In the genomic region with DNA sequence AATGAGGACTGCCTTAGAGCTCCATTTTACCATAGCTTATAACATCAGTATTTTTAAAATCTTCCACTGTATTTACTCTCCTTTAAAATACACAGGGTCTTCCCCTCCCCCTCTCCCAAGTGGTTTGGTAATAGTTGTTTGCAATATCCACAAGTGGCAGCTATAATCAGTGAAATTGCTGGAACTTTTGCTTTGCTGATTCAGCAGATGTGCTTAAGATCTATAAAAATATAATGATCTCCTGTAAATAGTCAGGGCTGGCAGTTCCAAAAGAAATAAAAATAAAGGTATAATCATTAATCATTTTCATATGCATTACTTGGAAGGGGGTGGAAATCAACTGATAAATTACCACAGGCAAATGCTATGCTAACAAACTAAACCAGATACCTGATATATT, we compare ENCODE assay signal across 19 cellular contexts.
A peak's percentile ranks its signal among the peaks of the same experiment; 100 is the strongest.
DNase-seq lines count a peak whose midpoint lies in the region; ATAC-seq, FAIRE-seq and TF ChIP-seq lines count a peak whose summit lies in the region.
"Had no signal": no experiment of that assay in that cellular context is flagged by ENCODE, and none has a peak within 500 bp of the region (broad histone marks: within the 10 kb centered on the region; RNA-seq: fewer than 3 reads in every experiment).

No MANE protein-coding gene starts in this region.

- POLR2A ChIA-PET in HepG2 (lab: Yijun Ruan, JAX) (no interaction called here), K562 (lab: Yijun Ruan, JAX) (no interaction called here)

- TF ChIP-seq CTCF in HepG2 (CRISPR knock-in tag; IDR thresholded peaks at IDR 0.05) (no peak), right lobe of liver (IDR thresholded peaks at IDR 0.05) (no peak), K562 (IDR thresholded peaks at IDR 0.05 in 2 of 3, conservative IDR thresholded peaks at IDR 0.05 in 1 of 3; ENCODE audit: insufficient read depth in 2 of 3, low read depth in 1 of 3, low read length in 3 of 3) (no peak)

- no peak for TF ChIP-seq EP300 in HepG2 (IDR thresholded peaks at IDR 0.05; ENCODE audit: low read depth in 2 of 2, low read length in 2 of 2)
- TF ChIP-seq EP300 in HepG2 (CRISPR knock-in tag; IDR thresholded peaks at IDR 0.05; ENCODE audit: borderline replicate concordance): no peak
- TF ChIP-seq EP300 in K562 (IDR thresholded peaks at IDR 0.05; ENCODE audit: low read length): no peak

- no peaks in the 10 kb centered on the region for H3K9me1 ChIP-seq in K562 (ENCODE audit: control insufficient read depth, insufficient read depth, low read length)

- DNase-seq in HepG2 (ENCODE audit: low spot score): no peak
- DNase-seq in right lobe of liver: no peak
- peak; percentile 15 for DNase-seq in NCI-H2081 treated with DMSO at 0.1 percent for 48 hours (lab: John Stamatoyannopoulos, UW)
- DNase-seq in K562 (ENCODE audit: extremely low read depth in 1 of 4, low spot score in 3 of 4): no peak
- no peak for DNase-seq in activated CD8-positive, alpha-beta memory T cell treated with anti-CD3 and anti-CD28 coated beads, Interleukin-2, amount 50 U/mL, for 48 hours
- DNase-seq: AML-193; BE2C; CD4-positive, alpha-beta T cell; CD8-positive, alpha-beta memory T cell; DMS79 treated with DMSO at 0.1 percent for 48 hours; GF-D8; GOT3; HFFc6 had no signal

- no peak for FAIRE-seq in HepG2 (lab: Jason Lieb, UNC)
- no peak for FAIRE-seq in K562 (lab: Jason Lieb, UNC)
- FAIRE-seq: GM12891, GM18507, H54 had no signal

- no peaks in the 10 kb centered on the region for H4K20me1 ChIP-seq in HepG2 (ENCODE audit: insufficient read depth, low read length)
- H4K20me1 ChIP-seq in K562 (replicated peaks; ENCODE audit: control insufficient read depth, insufficient read depth, low read length): no peaks in the 10 kb centered on the region
- H4K20me1 ChIP-seq: BLaER1 treated with 17β-estradiol and CSF1 and Interleukin-3, amounts not matched to agents 10 nM and 100 nM had no signal

- H3K36me3 ChIP-seq in HepG2 (replicated peaks in 1 of 2; ENCODE audit: control insufficient read depth in 1 of 2, insufficient read depth in 2 of 2, low read length in 2 of 2) (no peaks in the 10 kb centered on the region), right lobe of liver (no peaks in the 10 kb centered on the region), K562 (ENCODE audit: control insufficient read depth, insufficient read depth, low read length) (no peaks in the 10 kb centered on the region)
- H3K36me3 ChIP-seq: BE2C; BLaER1 treated with 17β-estradiol and CSF1 and Interleukin-3, amounts not matched to agents 10 nM and 100 nM; HAP-1 had no signal

- in situ Hi-C loops in HepG2 (cut with HindIII; ENCODE audit: extremely low pct_ligation_motif_present, low pct_unique_long_range_greater_than_20kb): no loop called here
- in situ Hi-C loops in K562 (cut with MboI): no loop called here

- no TSS peak for BruUV-seq in HepG2 (replicated peaks; lab: Mats Ljungman, UMichigan)
- BruUV-seq in K562 (replicated peaks; lab: Mats Ljungman, UMichigan): no TSS peak

- H3K27me3 ChIP-seq in HepG2 (ENCODE audit: control insufficient read depth in 1 of 2, insufficient read depth in 2 of 2, low read length in 2 of 2) (no peaks in the 10 kb centered on the region), right lobe of liver (no peaks in the 10 kb centered on the region), K562 (ENCODE audit: control insufficient read depth in 2 of 2, insufficient read depth in 2 of 2, low read length in 2 of 2) (no peaks in the 10 kb centered on the region)
- H3K27me3 ChIP-seq: BE2C; BLaER1 treated with 17β-estradiol and CSF1 and Interleukin-3, amounts not matched to agents 10 nM and 100 nM had no signal

- H3K9me3 ChIP-seq in HepG2 (ENCODE audit: low read length) (no peaks in the 10 kb centered on the region), right lobe of liver (no peaks in the 10 kb centered on the region), K562 (replicated peaks; ENCODE audit: control insufficient read depth, insufficient read depth, low read depth, low read length) (no peaks in the 10 kb centered on the region)
- H3K9me3 ChIP-seq: BE2C, HAP-1 had no signal

- H3K9ac ChIP-seq in HepG2 (ENCODE audit: insufficient read depth, low read depth, low read length) (no peak overlapping the region), K562 (ENCODE audit: insufficient read depth in 1 of 2, low read depth in 2 of 2, low read length in 2 of 2) (no peak overlapping the region)
- H3K9ac ChIP-seq: BLaER1 treated with 17β-estradiol and CSF1 and Interleukin-3, amounts not matched to agents 10 nM and 100 nM had no signal

- no peak overlapping the region for H3K27ac ChIP-seq in HepG2 (ENCODE audit: extremely low read length, insufficient read depth, low read length)
- H3K27ac ChIP-seq in right lobe of liver: no peak overlapping the region
- H3K27ac ChIP-seq in K562 (ENCODE audit: extremely low read depth, low read depth, low read length): no peak overlapping the region
- H3K27ac ChIP-seq: BLaER1 treated with 17β-estradiol and CSF1 and Interleukin-3, amounts not matched to agents 10 nM and 100 nM had no signal

- H2AFZ ChIP-seq in HepG2 (ENCODE audit: low read length): no peak overlapping the region
- H2AFZ ChIP-seq in K562 (ENCODE audit: low read depth, low read length): no peak overlapping the region

- intact Hi-C loops in HepG2 (cut with micrococcal nuclease; ENCODE audit: unreplicated experiment) (no loop called here), right lobe of liver (cut with DNase I) (no loop called here), K562 (cut with micrococcal nuclease) (no loop called here)

- no peaks in the 10 kb centered on the region for H3K79me2 ChIP-seq in HepG2 (ENCODE audit: insufficient read depth, low read length)
- H3K79me2 ChIP-seq in K562 (ENCODE audit: control insufficient read depth, insufficient read depth, low read length): no peaks in the 10 kb centered on the region

- H3K4me3 ChIP-seq in HepG2 (replicated peaks in 1 of 3; ENCODE audit: insufficient read depth in 1 of 3, low read depth in 2 of 3, low read length in 3 of 3) (no peak overlapping the region), right lobe of liver (no peak overlapping the region), K562 (no peak overlapping the region)
- H3K4me3 ChIP-seq: BLaER1 treated with 17β-estradiol and CSF1 and Interleukin-3, amounts not matched to agents 10 nM and 100 nM; HAP-1 had no signal

- TF ChIP-seq RAD21 in HepG2 (CRISPR knock-in tag; IDR thresholded peaks at IDR 0.05): no peak
- TF ChIP-seq RAD21 in K562 (CRISPR knock-in tag; conservative IDR thresholded peaks at IDR 0.05 in 1 of 2, IDR thresholded peaks at IDR 0.05 in 1 of 2): no peak

- CTCF ChIA-PET in HepG2 (lab: Yijun Ruan, JAX; ENCODE audit: low intra/inter-chr PET ratio, low total read pairs): no interaction called here
- CTCF ChIA-PET in K562 (lab: Yijun Ruan, JAX; ENCODE audit: low intra/inter-chr PET ratio): no interaction called here

- TF ChIP-seq POLR2A in HepG2 (IDR thresholded peaks at IDR 0.05; ENCODE audit: insufficient read depth in 1 of 2, low read depth in 2 of 2, low read length in 2 of 2) (no peak), right lobe of liver (IDR thresholded peaks at IDR 0.05) (no peak), K562 (conservative IDR thresholded peaks at IDR 0.05) (no peak)

- no peak overlapping the region for H3K4me2 ChIP-seq in HepG2 (ENCODE audit: low read depth, low read length)
- no peak overlapping the region for H3K4me2 ChIP-seq in K562 (ENCODE audit: insufficient read depth, low read length)
- H3K4me2 ChIP-seq: BLaER1 treated with 17β-estradiol and CSF1 and Interleukin-3, amounts not matched to agents 10 nM and 100 nM had no signal

- H3K4me1 ChIP-seq in HepG2 (ENCODE audit: insufficient read depth, low read length) (no peaks in the 10 kb centered on the region), right lobe of liver (no peaks in the 10 kb centered on the region), K562 (replicated peaks in 1 of 2; ENCODE audit: control insufficient read depth in 2 of 2, insufficient read depth in 2 of 2, low read length in 2 of 2) (no peaks in the 10 kb centered on the region)
- H3K4me1 ChIP-seq: BE2C; BLaER1 treated with 17β-estradiol and CSF1 and Interleukin-3, amounts not matched to agents 10 nM and 100 nM; HAP-1 had no signal

- ATAC-seq in HepG2 (no peak), right lobe of liver (no peak), K562 (no peak), GM18517 (IDR thresholded peaks at IDR 0.05; ENCODE audit: unreplicated experiment) (no peak)

TF ChIP-seq in HepG2, 621 proteins besides CTCF, POLR2A, EP300 and RAD21 (continues in another document):
- TF ChIP-seq, protein P1, sequence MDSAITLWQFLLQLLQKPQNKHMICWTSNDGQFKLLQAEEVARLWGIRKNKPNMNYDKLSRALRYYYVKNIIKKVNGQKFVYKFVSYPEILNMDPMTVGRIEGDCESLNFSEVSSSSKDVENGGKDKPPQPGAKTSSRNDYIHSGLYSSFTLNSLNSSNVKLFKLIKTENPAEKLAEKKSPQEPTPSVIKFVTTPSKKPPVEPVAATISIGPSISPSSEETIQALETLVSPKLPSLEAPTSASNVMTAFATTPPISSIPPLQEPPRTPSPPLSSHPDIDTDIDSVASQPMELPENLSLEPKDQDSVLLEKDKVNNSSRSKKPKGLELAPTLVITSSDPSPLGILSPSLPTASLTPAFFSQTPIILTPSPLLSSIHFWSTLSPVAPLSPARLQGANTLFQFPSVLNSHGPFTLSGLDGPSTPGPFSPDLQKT (CRISPR knock-in tag; IDR thresholded peaks at IDR 0.05; ENCODE audit: borderline replicate concordance): no peak
- TF ChIP-seq ZNF251 (CRISPR knock-in tag; IDR thresholded peaks at IDR 0.05) (no peak), MAFF (IDR thresholded peaks at IDR 0.05; ENCODE audit: low read depth, low read length) (0 out of 2 replicates have a peak, but pooled peaks have one; percentile 19), ZNF205 (CRISPR knock-in tag; IDR thresholded peaks at IDR 0.05) (no peak), MAFK (conservative IDR thresholded peaks at IDR 0.05 in 1 of 2, IDR thresholded peaks at IDR 0.05 in 1 of 2; ENCODE audit: low read length in 2 of 2) (peak; percentile 15 to 63; a peak in 3 of 4 replicates)

TF ChIP-seq in K562, 482 proteins besides CTCF, POLR2A, EP300 and RAD21:
- no peak for TF ChIP-seq NR1H2 (CRISPR knock-in tag; IDR thresholded peaks at IDR 0.05)
- 0 out of 2 replicates have a peak, but pooled peaks have one; percentile 6 for TF ChIP-seq C11orf30 (IDR thresholded peaks at IDR 0.05; ENCODE audit: low read depth)
- TF ChIP-seq RBM14 (IDR thresholded peaks at IDR 0.05; ENCODE audit: borderline replicate concordance, insufficient read depth, low read depth, low read length): no peak
